Comparison of ENCODE assay signal across 1 cellular context in genomic region chr18:12278153-12278764, GRCh38.
TF ChIP-seq lines count a peak whose summit lies in the region.

No MANE protein-coding gene starts in this region.

TF ChIP-seq in HepG2, 621 proteins besides CTCF, POLR2A, EP300 and RAD21 (continued from another document):
- 0 out of 2 replicates have a peak, but pooled peaks have one; percentile 35 for TF ChIP-seq ETS1 (CRISPR knock-in tag; IDR thresholded peaks at IDR 0.05)
- 0 out of 2 replicates have a peak, but pooled peaks have one; percentile 11 for TF ChIP-seq FOXP4 (CRISPR knock-in tag; IDR thresholded peaks at IDR 0.05)
- no peak for TF ChIP-seq CC2D1A (CRISPR knock-in tag; IDR thresholded peaks at IDR 0.05)
- TF ChIP-seq ZNF546 (CRISPR knock-in tag; conservative IDR thresholded peaks at IDR 0.05): 0 out of 2 replicates have a peak, but pooled peaks have one; percentile 43
- no peak for TF ChIP-seq ZNF747 (CRISPR knock-in tag; IDR thresholded peaks at IDR 0.05; ENCODE audit: borderline replicate concordance)
- 0 out of 2 replicates have a peak, but pooled peaks have one; percentile 43 for TF ChIP-seq BORCS8-MEF2B (CRISPR knock-in tag; IDR thresholded peaks at IDR 0.05)
- peak; percentile 79 for TF ChIP-seq ZNF687 (CRISPR knock-in tag; IDR thresholded peaks at IDR 0.05)
- peak; percentile 52; the same call in 1 of the 2 replicates for TF ChIP-seq ZNF563 (CRISPR knock-in tag; IDR thresholded peaks at IDR 0.05)
- TF ChIP-seq PHF20 (CRISPR knock-in tag; IDR thresholded peaks at IDR 0.05): no peak
- TF ChIP-seq PHB2 (IDR thresholded peaks at IDR 0.05; ENCODE audit: partially characterized antibody): no peak
- 0 out of 2 replicates have a peak, but pooled peaks have one; percentile 33 for TF ChIP-seq KLF15 (CRISPR knock-in tag; IDR thresholded peaks at IDR 0.05; ENCODE audit: borderline replicate concordance)
- peak; percentile 29; the same call in 1 of the 2 replicates for TF ChIP-seq ZNF547 (CRISPR knock-in tag; IDR thresholded peaks at IDR 0.05)
- TF ChIP-seq GZF1 (CRISPR knock-in tag; IDR thresholded peaks at IDR 0.05): 0 out of 2 replicates have a peak, but pooled peaks have one; percentile 18
- TF ChIP-seq ZNF260 (CRISPR knock-in tag; IDR thresholded peaks at IDR 0.05; ENCODE audit: borderline replicate concordance, low read depth): no peak
- no peak for TF ChIP-seq ZNF7 (CRISPR knock-in tag; IDR thresholded peaks at IDR 0.05)
- TF ChIP-seq SNAI1 (CRISPR knock-in tag; IDR thresholded peaks at IDR 0.05; ENCODE audit: borderline replicate concordance): 0 out of 2 replicates have a peak, but pooled peaks have one; percentile 54
- peak; percentile 54 for TF ChIP-seq HOXA3 (CRISPR knock-in tag; IDR thresholded peaks at IDR 0.05)
- 0 out of 2 replicates have a peak, but pooled peaks have one; percentile 20 for TF ChIP-seq SKIL (CRISPR knock-in tag; IDR thresholded peaks at IDR 0.05; ENCODE audit: borderline replicate concordance)
- TF ChIP-seq IKZF4 (CRISPR knock-in tag; IDR thresholded peaks at IDR 0.05; ENCODE audit: borderline replicate concordance, low read depth, not compliant biosample characterization): no peak
- no peak for TF ChIP-seq ZBTB4 (CRISPR knock-in tag; IDR thresholded peaks at IDR 0.05; ENCODE audit: borderline replicate concordance)
- 0 out of 2 replicates have a peak, but pooled peaks have one; percentile 16 for TF ChIP-seq STAG1 (CRISPR knock-in tag; IDR thresholded peaks at IDR 0.05)
- no peak for TF ChIP-seq CREBL2 (CRISPR knock-in tag; IDR thresholded peaks at IDR 0.05; ENCODE audit: borderline replicate concordance)
- peak; percentile 69 for TF ChIP-seq MXD1 (CRISPR knock-in tag; IDR thresholded peaks at IDR 0.05)
- TF ChIP-seq ZNF780A (CRISPR knock-in tag; IDR thresholded peaks at IDR 0.05): 0 out of 2 replicates have a peak, but pooled peaks have one; percentile 56
- TF ChIP-seq ZBTB21 (CRISPR knock-in tag; IDR thresholded peaks at IDR 0.05): no peak
- no peak for TF ChIP-seq NR2F6 (IDR thresholded peaks at IDR 0.05)
- TF ChIP-seq NR2F6 (CRISPR knock-in tag; IDR thresholded peaks at IDR 0.05): no peak
- peak; percentile 38; the same call in 1 of the 2 replicates for TF ChIP-seq ZNF317 (CRISPR knock-in tag; IDR thresholded peaks at IDR 0.05)
- TF ChIP-seq MAX (IDR thresholded peaks at IDR 0.05): peak; percentile 98
- no peak for TF ChIP-seq ZFP90 (CRISPR knock-in tag; IDR thresholded peaks at IDR 0.05; ENCODE audit: borderline replicate concordance)
- no peak for TF ChIP-seq ZNF256 (CRISPR knock-in tag; conservative IDR thresholded peaks at IDR 0.05)
- peak; percentile 43; the same call in 1 of the 2 replicates for TF ChIP-seq MEIS2 (CRISPR knock-in tag; IDR thresholded peaks at IDR 0.05)
